8 cellular contexts compared by ENCODE assay signal in genomic region chr21:45001134-45002095, GRCh38.
A peak's percentile ranks its signal among the peaks of the same experiment; 100 is the strongest.
DNase-seq lines count a peak whose midpoint lies in the region; ATAC-seq and TF ChIP-seq lines count a peak whose summit lies in the region.

No MANE protein-coding gene starts in this region.

- POLR2A ChIA-PET in RWPE1 (lab: Yijun Ruan, JAX; ENCODE audit: low non-redundant PET), result no interaction called here

- CTCF ChIA-PET in RWPE1 (lab: Yijun Ruan, JAX), result no interaction called here

- ATAC-seq in foreskin keratinocyte, result peak; percentile 69
- peak; percentile 18 for ATAC-seq in sciatic nerve

- H3K27ac ChIP-seq in RWPE1, result peak overlapping the region; percentile 42
- no peak overlapping the region for H3K27ac ChIP-seq in foreskin keratinocyte

- DNase-seq in G401 (ENCODE audit: low spot score) (peak; percentile 80), RWPE1 (ENCODE audit: low spot score) (peak; percentile 78), foreskin keratinocyte (peak in 1 of 2 donors; percentile 41), sciatic nerve (ENCODE audit: low spot score) (peak; percentile 59), SW480 (ENCODE audit: low spot score) (no peak), NCI-H2107 treated with DMSO at 0.1 percent for 48 hours (lab: John Stamatoyannopoulos, UW; ENCODE audit: unreplicated experiment) (no peak), DMS114 treated with DMSO at 0.1 percent for 48 hours (lab: John Stamatoyannopoulos, UW; ENCODE audit: unreplicated experiment) (no peak), NCI-H2171 (lab: John Stamatoyannopoulos, UW) (no peak)

- in situ Hi-C loops in G401 (cut with HindIII; ENCODE audit: low sequenced_read_pairs), result no loop called here

- intact Hi-C loops in sciatic nerve (cut with DNase I), result no loop called here

- H3K4me1 ChIP-seq in foreskin keratinocyte, result peaks cover 3% of the 10 kb centered on the region

- H3K27me3 ChIP-seq in foreskin keratinocyte, result peaks cover 3% of the 10 kb centered on the region

- TF ChIP-seq CTCF in RWPE1 (conservative IDR thresholded peaks at IDR 0.05; ENCODE audit: low read depth), result no peak
- TF ChIP-seq CTCF in foreskin keratinocyte (conservative IDR thresholded peaks at IDR 0.05), result no peak

Comparison
In these comparisons a context has a peak if more than half of its experiments do, and no peak if none do; other contexts are left out.
1. DNase-seq: peak in G401 (single experiment), RWPE1 (single experiment) and sciatic nerve (single experiment); none in SW480 (single experiment), NCI-H2107 treated with DMSO at 0.1 percent for 48 hours (single experiment), DMS114 treated with DMSO at 0.1 percent for 48 hours (single experiment) and NCI-H2171 (single experiment).